Comparison of ENCODE assay signal across 33 cellular contexts in genomic region chr6:9422138-9422537, GRCh38.
"Had no signal": no experiment of that assay in that cellular context is flagged by ENCODE, and none has a peak within 500 bp of the region (broad histone marks: within the 10 kb centered on the region; RNA-seq: fewer than 3 reads in every experiment).

No MANE protein-coding gene starts in this region.

- H3K27me3 ChIP-seq: adrenal gland, body of pancreas, brain microvascular endothelial cell, breast epithelium had no signal

- DNase-seq: activated B cell treated with CpG ODN at 0.5 μM for 24 hours; activated CD4-positive, alpha-beta memory T cell treated with anti-CD3 and anti-CD28 coated beads for 36 hours; activated CD4-positive, alpha-beta T cell treated with anti-CD3 and anti-CD28 coated beads for 4 hours; activated CD4-positive, alpha-beta T cell treated with anti-CD3 and anti-CD28 coated beads, Interleukin-2, amount 10 ng/mL, durations not matched to agents 24 days and 14 days; activated CD4-positive, alpha-beta T cell treated with anti-CD3 and anti-CD28 coated beads, Interleukin-2, amount 50 U/mL, for 1 hour; activated CD4-positive, alpha-beta T cell treated with anti-CD3 and anti-CD28 coated beads, Interleukin-2, amount 50 U/mL, for 4 hours; activated CD4-positive, CD25-positive, alpha-beta regulatory T cell treated with anti-CD3 and anti-CD28 coated beads, Interleukin-2, amount 50 U/mL, for 72 hours; activated CD8-positive, alpha-beta memory T cell treated with anti-CD3 and anti-CD28 coated beads, Interleukin-2, amount 50 U/mL, for 4 hours; activated CD8-positive, alpha-beta T cell treated with anti-CD3 and anti-CD28 coated beads for 36 hours; activated effector memory CD4-positive, alpha-beta T cell treated with anti-CD3 and anti-CD28 coated beads, Interleukin-2, amount 50 U/mL, for 16 hours; activated gamma-delta T cell treated with Interleukin-2 at 50 U/mL for 16 hours; activated naive CD4-positive, alpha-beta T cell; activated naive CD4-positive, alpha-beta T cell treated with anti-CD3 and anti-CD28 coated beads for 36 hours; activated naive CD4-positive, alpha-beta T cell treated with anti-CD3 and anti-CD28 coated beads, Interleukin-2, amount 50 U/mL, for 16 hours; activated naive CD8-positive, alpha-beta T cell treated with anti-CD3 and anti-CD28 coated beads for 36 hours; activated T-cell treated with anti-CD3 and anti-CD28 coated beads for 4 hours; activated T-cell treated with anti-CD3 and anti-CD28 coated beads, Interleukin-2, amount 50 U/mL, for 1 hour; activated T-cell treated with anti-CD3 and anti-CD28 coated beads, Interleukin-2, amount 50 U/mL, for 4 hours; activated T-cell treated with anti-CD3 and anti-CD28 coated beads, Interleukin-2, amount 50 U/mL, for 72 hours; adrenal gland; amniotic stem cell; aorta; body of pancreas; brain microvascular endothelial cell; central memory CD4-positive, alpha-beta T cell; T-helper 2 cell; T-helper 9 cell had no signal

- H3K27ac ChIP-seq: adrenal gland, body of pancreas, brain microvascular endothelial cell, breast epithelium, VCaP had no signal

- FAIRE-seq: astrocyte, TTC549 had no signal

- H3K9me3 ChIP-seq: adrenal gland, body of pancreas, breast epithelium had no signal

- H3K4me1 ChIP-seq: adrenal gland, body of pancreas, breast epithelium had no signal

- ATAC-seq: activated CD8-positive, alpha-beta T cell treated with anti-CD3 and anti-CD28 coated beads for 36 hours; activated naive CD4-positive, alpha-beta T cell treated with anti-CD3 and anti-CD28 coated beads, Interleukin-2, amount 50 U/mL, for 72 hours; activated T-cell treated with anti-CD3 and anti-CD28 coated beads, Interleukin-2, amount 50 U/mL, for 4 hours; activated T-cell treated with anti-CD3 and anti-CD28 coated beads, Interleukin-2, amount 50 U/mL, for 72 hours; activated T-helper 17 cell treated with anti-CD3 and anti-CD28 coated beads, Interleukin-2, amount 50 U/mL, for 72 hours; body of pancreas had no signal

- H3K36me3 ChIP-seq: adrenal gland, brain microvascular endothelial cell, breast epithelium had no signal

- H3K4me3 ChIP-seq: adrenal gland, body of pancreas, breast epithelium had no signal
